1 cellular context compared by ENCODE assay signal in the genomic region with DNA sequence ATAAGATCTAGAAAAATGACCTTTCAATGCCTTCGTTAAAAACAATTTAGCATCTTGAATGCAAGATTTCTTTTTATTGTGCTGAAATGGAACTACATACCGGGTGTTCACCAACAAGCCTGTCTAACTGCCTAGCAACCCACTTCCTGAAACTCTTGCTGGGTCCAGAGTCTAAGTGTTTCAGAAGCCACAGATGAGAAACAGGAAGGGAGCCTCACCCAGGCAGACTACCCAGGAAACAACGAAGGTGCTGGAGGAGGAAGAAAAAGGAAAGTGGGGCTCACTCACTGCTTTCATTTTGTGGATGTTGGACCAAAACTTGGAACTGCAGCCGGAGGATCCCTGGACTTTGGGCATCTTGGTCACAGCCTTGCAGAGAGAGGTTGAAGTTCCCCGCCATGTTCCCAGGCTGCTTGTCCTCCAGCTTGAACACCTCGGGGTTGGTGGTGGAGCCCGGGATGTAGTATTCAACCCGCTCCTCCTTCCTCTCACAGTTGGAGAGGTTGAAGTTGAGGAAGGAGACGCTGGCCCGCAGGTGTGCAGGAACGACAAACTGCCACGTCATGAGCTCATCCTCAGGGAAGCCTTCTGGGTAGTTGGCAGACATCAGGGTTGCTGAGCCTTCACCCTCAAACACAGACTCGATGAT.
TF ChIP-seq lines count a peak whose summit lies in the region.

No MANE protein-coding gene starts in this region.

TF ChIP-seq in SK-N-SH treated with all-trans-retinoic acid at 6 μM for 48 hours, 23 proteins besides CTCF, POLR2A, EP300 and RAD21 (continued from another document):
- TF ChIP-seq, protein P1, sequence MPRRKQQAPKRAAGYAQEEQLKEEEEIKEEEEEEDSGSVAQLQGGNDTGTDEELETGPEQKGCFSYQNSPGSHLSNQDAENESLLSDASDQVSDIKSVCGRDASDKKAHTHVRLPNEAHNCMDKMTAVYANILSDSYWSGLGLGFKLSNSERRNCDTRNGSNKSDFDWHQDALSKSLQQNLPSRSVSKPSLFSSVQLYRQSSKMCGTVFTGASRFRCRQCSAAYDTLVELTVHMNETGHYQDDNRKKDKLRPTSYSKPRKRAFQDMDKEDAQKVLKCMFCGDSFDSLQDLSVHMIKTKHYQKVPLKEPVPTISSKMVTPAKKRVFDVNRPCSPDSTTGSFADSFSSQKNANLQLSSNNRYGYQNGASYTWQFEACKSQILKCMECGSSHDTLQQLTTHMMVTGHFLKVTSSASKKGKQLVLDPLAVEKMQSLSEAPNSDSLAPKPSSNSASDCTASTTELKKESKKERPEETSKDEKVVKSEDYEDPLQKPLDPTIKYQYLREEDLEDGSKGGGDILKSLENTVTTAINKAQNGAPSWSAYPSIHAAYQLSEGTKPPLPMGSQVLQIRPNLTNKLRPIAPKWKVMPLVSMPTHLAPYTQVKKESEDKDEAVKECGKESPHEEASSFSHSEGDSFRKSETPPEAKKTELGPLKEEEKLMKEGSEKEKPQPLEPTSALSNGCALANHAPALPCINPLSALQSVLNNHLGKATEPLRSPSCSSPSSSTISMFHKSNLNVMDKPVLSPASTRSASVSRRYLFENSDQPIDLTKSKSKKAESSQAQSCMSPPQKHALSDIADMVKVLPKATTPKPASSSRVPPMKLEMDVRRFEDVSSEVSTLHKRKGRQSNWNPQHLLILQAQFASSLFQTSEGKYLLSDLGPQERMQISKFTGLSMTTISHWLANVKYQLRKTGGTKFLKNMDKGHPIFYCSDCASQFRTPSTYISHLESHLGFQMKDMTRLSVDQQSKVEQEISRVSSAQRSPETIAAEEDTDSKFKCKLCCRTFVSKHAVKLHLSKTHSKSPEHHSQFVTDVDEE (CRISPR knock-in tag; IDR thresholded peaks at IDR 0.05): no peak
- TF ChIP-seq GLIS3 (CRISPR knock-in tag; IDR thresholded peaks at IDR 0.05) (no peak), ZC3H10 (CRISPR knock-in tag; IDR thresholded peaks at IDR 0.05) (no peak), CREB5 (CRISPR knock-in tag; IDR thresholded peaks at IDR 0.05; ENCODE audit: low read depth) (no peak), ZFP30 (CRISPR knock-in tag; IDR thresholded peaks at IDR 0.05) (no peak)
